Comparison of ENCODE assay signal across 16 cellular contexts in genomic region chr19:18362934-18363542, GRCh38. TPM values are rescaled to one million over a fixed set of nuclear protein-coding genes. Genes with fewer than 3 reads are reported as not detected.
DNase-seq lines count a peak whose midpoint lies in the region; ATAC-seq and TF ChIP-seq lines count a peak whose summit lies in the region.
"Had no signal": no experiment of that assay in that cellular context is flagged by ENCODE, and none has a peak within 500 bp of the region (broad histone marks: within the 10 kb centered on the region; RNA-seq: fewer than 3 reads in every experiment).

No MANE protein-coding gene starts in this region.

- no TSS peak for BruUV-seq in IMR-90 (replicated peaks; lab: Mats Ljungman, UMichigan)

- no peaks in the 10 kb centered on the region for H3K27me3 Mint-ChIP-seq in dendritic cell treated with granulocyte-macrophage colony-stimulating factor and Interleukin-4, amounts not matched to agents 40 ng/mL and 50 ng/mL, for 4 days
- H3K27me3 Mint-ChIP-seq: activated naive CD8-positive, alpha-beta T cell treated with anti-CD3 and anti-CD28 coated beads, Interleukin-2, amount 50 U/mL, for 24 hours had no signal

- peak overlapping the region; percentile 100 for H2BK120ac ChIP-seq in IMR-90 (ENCODE audit: low read depth, low read length)

- peak overlapping the region; percentile 100 for H3K4ac ChIP-seq in IMR-90 (ENCODE audit: low read depth, low read length)

- intact Hi-C loops in IMR-90 (cut with micrococcal nuclease), result no loop called here
- intact Hi-C loops in dendritic cell treated with granulocyte-macrophage colony-stimulating factor and Interleukin-4, amounts not matched to agents 40 ng/mL and 50 ng/mL, for 4 days (cut with micrococcal nuclease), result no loop called here

- peaks cover 22% of the 10 kb centered on the region for H3K36me3 ChIP-seq in IMR-90 (ENCODE audit: control insufficient read depth, insufficient read depth, low read length)
- no peaks in the 10 kb centered on the region for H3K36me3 ChIP-seq in smooth muscle cell (ENCODE audit: low read depth)

- peaks cover 76% of the 10 kb centered on the region for H3K36me3 Mint-ChIP-seq in dendritic cell treated with granulocyte-macrophage colony-stimulating factor and Interleukin-4, amounts not matched to agents 40 ng/mL and 50 ng/mL, for 4 days (ENCODE audit: low read depth)

- H3K18ac ChIP-seq in IMR-90 (ENCODE audit: low read depth, low read length), result peak overlapping the region; percentile 42

- H2BK15ac ChIP-seq in IMR-90 (ENCODE audit: low read depth, low read length), result peak overlapping the region; percentile 91; the same call in 2 of the 3 replicates

- TF ChIP-seq RAD21 in IMR-90 (IDR thresholded peaks at IDR 0.05; ENCODE audit: low read length), result no peak

- peaks cover 44% of the 10 kb centered on the region for H3K4me1 Mint-ChIP-seq in dendritic cell treated with granulocyte-macrophage colony-stimulating factor and Interleukin-4, amounts not matched to agents 40 ng/mL and 50 ng/mL, for 4 days (ENCODE audit: low read depth)
- H3K4me1 Mint-ChIP-seq: activated naive CD8-positive, alpha-beta T cell treated with anti-CD3 and anti-CD28 coated beads, Interleukin-2, amount 50 U/mL, for 24 hours had no signal

- in situ Hi-C loops in IMR-90 (cut with MboI; ENCODE audit: low sequenced_read_pairs), result no loop called here

- no peak overlapping the region for H3K4me3 Mint-ChIP-seq in dendritic cell treated with granulocyte-macrophage colony-stimulating factor and Interleukin-4, amounts not matched to agents 40 ng/mL and 50 ng/mL, for 4 days
- H3K4me3 Mint-ChIP-seq: activated naive CD8-positive, alpha-beta T cell treated with anti-CD3 and anti-CD28 coated beads, Interleukin-2, amount 50 U/mL, for 24 hours; nephron progenitor cell had no signal

- H3K27ac ChIP-seq in IMR-90 (ENCODE audit: insufficient read depth, low read length) (peak overlapping the region; percentile 96; the same call in 1 of the 2 replicates), smooth muscle cell (ENCODE audit: low read depth) (peak overlapping the region; percentile 94)

- peak overlapping the region; percentile 4; the same call in 1 of the 2 replicates for H4K5ac ChIP-seq in IMR-90 (ENCODE audit: low read depth, low read length)

- peak overlapping the region; percentile 63; the same call in 1 of the 2 replicates for H3K23ac ChIP-seq in IMR-90 (ENCODE audit: low read depth, low read length)

- H2AK5ac ChIP-seq in IMR-90 (ENCODE audit: low read depth, low read length), result peak overlapping the region; percentile 82; the same call in 1 of the 2 replicates

- peak overlapping the region; percentile 98 for H2BK20ac ChIP-seq in IMR-90 (ENCODE audit: low read depth, low read length)

- peaks cover 0 to 28% of the 10 kb centered on the region in 2 experiments; a peak in 2 of 4 replicates for H3K79me1 ChIP-seq in IMR-90 (ENCODE audit: low read depth in 1 of 2, low read length in 2 of 2)

- no peak overlapping the region for H3K9ac ChIP-seq in IMR-90 (ENCODE audit: low read depth, low read length)
- H3K9ac ChIP-seq in smooth muscle cell (ENCODE audit: low read depth), result no peak overlapping the region

- H2AK9ac ChIP-seq in IMR-90 (replicated peaks; ENCODE audit: low read depth, low read length, poor library complexity), result peak overlapping the region; percentile 13

- peak overlapping the region; percentile 100 for H4K91ac ChIP-seq in IMR-90 (ENCODE audit: insufficient read depth, low read depth, low read length)

- H3F3A ChIP-seq in smooth muscle cell (ENCODE audit: low read depth), result peaks cover 9% of the 10 kb centered on the region

- DNase-seq in IMR-90, result no peak
- no peak for DNase-seq in smooth muscle cell (lab: John Stamatoyannopoulos, UW; ENCODE audit: unreplicated experiment)
- DNase-seq in NCI-H1105 treated with DMSO at 0.1 percent for 48 hours (lab: John Stamatoyannopoulos, UW), result no peak
- no peak for DNase-seq in NCI-H1436 treated with DMSO at 0.1 percent for 48 hours (lab: John Stamatoyannopoulos, UW)
- no peak for DNase-seq in NCI-H526 treated with DMSO at 0.1 percent for 48 hours (lab: John Stamatoyannopoulos, UW)
- DNase-seq: activated CD8-positive, alpha-beta memory T cell treated with anti-CD3 and anti-CD28 coated beads, Interleukin-2, amount 50 U/mL, for 4 hours; activated naive CD8-positive, alpha-beta T cell treated with anti-CD3 and anti-CD28 coated beads, Interleukin-2, amount 50 U/mL, for 24 hours; Karpas-422; NCI-H1930; NCI-H524; nephron progenitor cell; stimulated activated naive CD4-positive, alpha-beta T cell treated with Interleukin-2 at 50 U/mL for 16 hours; T-helper 1 cell had no signal

- H4K20me1 ChIP-seq in IMR-90 (ENCODE audit: insufficient read depth, low read length), result no peaks in the 10 kb centered on the region
- no peaks in the 10 kb centered on the region for H4K20me1 ChIP-seq in smooth muscle cell (ENCODE audit: low read depth)

- H2BK5ac ChIP-seq in IMR-90 (ENCODE audit: low read depth, low read length, poor library complexity, severe bottlenecking), result peak overlapping the region; percentile 99

- H3K79me2 ChIP-seq in smooth muscle cell (ENCODE audit: low read depth), result no peaks in the 10 kb centered on the region

- no peaks in the 10 kb centered on the region for H3K9me3 Mint-ChIP-seq in dendritic cell treated with granulocyte-macrophage colony-stimulating factor and Interleukin-4, amounts not matched to agents 40 ng/mL and 50 ng/mL, for 4 days
- H3K9me3 Mint-ChIP-seq: activated naive CD8-positive, alpha-beta T cell treated with anti-CD3 and anti-CD28 coated beads, Interleukin-2, amount 50 U/mL, for 24 hours had no signal

- WGBS in IMR-90 (ENCODE audit: extremely low coverage in 2 of 2, insufficient read length in 1 of 2), 2 experiments, result 100% methylated on average over 2 of the region's 17 CpGs; no CpG with 5 or more reads in 1 of the 2 experiments
- 94% methylated on average over 17 of the region's 17 CpGs for WGBS in smooth muscle cell (ENCODE audit: low lambda C conversion rate)

- ATAC-seq in IMR-90 (ENCODE audit: low read depth), result no peak
- ATAC-seq: activated naive CD8-positive, alpha-beta T cell treated with anti-CD3 and anti-CD28 coated beads, Interleukin-2, amount 50 U/mL, for 24 hours; esophagus mucosa had no signal

- H3K4me2 ChIP-seq in IMR-90 (ENCODE audit: low read depth, low read length), result no peak overlapping the region
- H3K4me2 ChIP-seq in smooth muscle cell, result no peak overlapping the region
- H3K4me2 ChIP-seq: PC-9 had no signal

- POLR2A ChIA-PET in IMR-90 (lab: Charles Lee; ENCODE audit: unreplicated experiment), result interaction anchor here (0.5 kb wide), 1 partner anchor 23 kb away, joined by 3 read pairs; the partner anchor contains the start of gene GDF15

- peak overlapping the region; percentile 8 for H2AFZ ChIP-seq in IMR-90 (replicated peaks; ENCODE audit: low read length, poor library complexity)
- H2AFZ ChIP-seq in smooth muscle cell (ENCODE audit: low read depth), result no peak overlapping the region
- H2AFZ ChIP-seq: PC-9 had no signal

- H3K4me1 ChIP-seq in IMR-90 (ENCODE audit: control insufficient read depth, insufficient read depth, low read length) (peaks cover 10% of the 10 kb centered on the region), smooth muscle cell (ENCODE audit: low read depth) (peaks cover 12% of the 10 kb centered on the region)

- H3K14ac ChIP-seq in IMR-90 (replicated peaks; ENCODE audit: low read depth, low read length), result peak overlapping the region; percentile 49

- H3K9me1 ChIP-seq in IMR-90 (ENCODE audit: insufficient read depth, low read length), result peaks cover 9% of the 10 kb centered on the region

- H3K4me3 ChIP-seq in IMR-90 (ENCODE audit: insufficient read depth, low read depth, low read length), result no peak overlapping the region
- H3K4me3 ChIP-seq in smooth muscle cell, result no peak overlapping the region
- H3K4me3 ChIP-seq: PC-9 had no signal

- CTCF ChIA-PET in IMR-90 (lab: Yijun Ruan, JAX), result no interaction called here

- no peak for TF ChIP-seq POLR2A in IMR-90 (IDR thresholded peaks at IDR 0.05; ENCODE audit: low read depth, low read length)

- dilution Hi-C loops in IMR-90 (cut with HindIII; ENCODE audit: low sequenced_read_pairs, unreplicated experiment), result no loop called here

- H4K8ac ChIP-seq in IMR-90 (ENCODE audit: low read depth in 2 of 2, low read length in 2 of 2), result peak overlapping the region; percentile 90 to 97; a peak in 3 of 4 replicates

- peak overlapping the region; percentile 75 for H3K27ac Mint-ChIP-seq in dendritic cell treated with granulocyte-macrophage colony-stimulating factor and Interleukin-4, amounts not matched to agents 40 ng/mL and 50 ng/mL, for 4 days
- H3K27ac Mint-ChIP-seq: activated naive CD8-positive, alpha-beta T cell treated with anti-CD3 and anti-CD28 coated beads, Interleukin-2, amount 50 U/mL, for 24 hours; nephron progenitor cell had no signal

- no peaks in the 10 kb centered on the region for H3K27me3 ChIP-seq in IMR-90 (ENCODE audit: control insufficient read depth, insufficient read depth, low read length)
- no peaks in the 10 kb centered on the region for H3K27me3 ChIP-seq in smooth muscle cell (ENCODE audit: low read depth)

- H3K9me3 ChIP-seq in IMR-90 (ENCODE audit: control insufficient read depth, insufficient read depth, low read length) (no peaks in the 10 kb centered on the region), smooth muscle cell (replicated peaks; ENCODE audit: low read depth) (no peaks in the 10 kb centered on the region)

- no peak overlapping the region for H3K56ac ChIP-seq in IMR-90 (ENCODE audit: extremely low read depth, insufficient read depth, low read length)

- no peak for TF ChIP-seq CTCF in IMR-90 (conservative IDR thresholded peaks at IDR 0.05; ENCODE audit: low read depth, low read length)
- TF ChIP-seq CTCF in smooth muscle cell (IDR thresholded peaks at IDR 0.05; ENCODE audit: borderline replicate concordance, insufficient read depth, poor library complexity, severe bottlenecking), result no peak

RNA-seq across cellular contexts. Expression of gene PGPEP1, which starts 22.6 kb away (rescaled TPM):
- total RNA-seq in IMR-90 (2012; rRNA removed) (11.1 and 14.3 TPM in 2 replicates), smooth muscle cell (11.1 and 11.7 TPM in 2 replicates)
- polyA plus RNA-seq in IMR-90 (2012; rRNA removed) (11.8 and 13.3 TPM in 2 replicates), smooth muscle cell (4.5 and 8.7 TPM in 2 replicates)
- polyA plus RNA-seq in IMR-90 (2012; cell fraction: cytosol; rRNA removed), result 3.8 and 13.8 TPM in 2 replicates
- polyA plus RNA-seq in IMR-90 (2012; cell fraction: nucleus; rRNA removed; ENCODE audit: low replicate concordance), result 32.7 and 36.9 TPM in 2 replicates

RNA-seq across cellular contexts. Expression of gene GDF15, which starts 22.9 kb away (rescaled TPM):
- total RNA-seq in IMR-90 (2012; rRNA removed) (5.6 and 10.3 TPM in 2 replicates), smooth muscle cell (18.8 and 30.9 TPM in 2 replicates)
- polyA plus RNA-seq in IMR-90 (2012; rRNA removed) (43.5 and 49.8 TPM in 2 replicates), smooth muscle cell (40.4 and 42.8 TPM in 2 replicates)
- polyA plus RNA-seq in IMR-90 (2012; cell fraction: cytosol; rRNA removed), result 84.3 and 176 TPM in 2 replicates
- polyA plus RNA-seq in IMR-90 (2012; cell fraction: nucleus; rRNA removed; ENCODE audit: low replicate concordance), result 56.9 and 109 TPM in 2 replicates

RNA-seq across cellular contexts. Expression of gene LRRC25, which starts 34.4 kb away (rescaled TPM):
- total RNA-seq in IMR-90 (2012; rRNA removed), result not detected in 2 replicates
- 0.03 TPM in 1 of 2 replicates, not detected in the other for polyA plus RNA-seq in IMR-90 (2012; rRNA removed)
- polyA plus RNA-seq in IMR-90 (2012; cell fraction: cytosol; rRNA removed), result 0.08 and 0.09 TPM in 2 replicates
- polyA plus RNA-seq in IMR-90 (2012; cell fraction: nucleus; rRNA removed; ENCODE audit: low replicate concordance), result 0.08 TPM in 1 of 2 replicates, not detected in the other
- total RNA-seq in smooth muscle cell, result 0.67 TPM in 1 of 2 replicates, not detected in the other
- polyA plus RNA-seq in smooth muscle cell, result 0.34 TPM in 1 of 2 replicates, not detected in the other
- total RNA-seq: PC-9 had no signal

RNA-seq across cellular contexts. Expression of gene LSM4, which starts 40.2 kb away (rescaled TPM):
- total RNA-seq in IMR-90 (2012; rRNA removed), result 44.8 and 88.0 TPM in 2 replicates
- polyA plus RNA-seq in IMR-90 (2012; rRNA removed), result 118 and 157 TPM in 2 replicates
- 210 and 274 TPM in 2 replicates for polyA plus RNA-seq in IMR-90 (2012; cell fraction: cytosol; rRNA removed)
- 65.4 and 112 TPM in 2 replicates for polyA plus RNA-seq in IMR-90 (2012; cell fraction: nucleus; rRNA removed; ENCODE audit: low replicate concordance)
- total RNA-seq in smooth muscle cell, result 116 and 121 TPM in 2 replicates
- 156 and 177 TPM in 2 replicates for polyA plus RNA-seq in smooth muscle cell

RNA-seq across cellular contexts. Expression of gene SSBP4, which starts 56.2 kb away (rescaled TPM):
- 13.3 and 14.9 TPM in 2 replicates for total RNA-seq in IMR-90 (2012; rRNA removed)
- 39.7 and 48.1 TPM in 2 replicates for polyA plus RNA-seq in IMR-90 (2012; rRNA removed)
- polyA plus RNA-seq in IMR-90 (2012; cell fraction: cytosol; rRNA removed), result 36.0 and 75.3 TPM in 2 replicates
- 110 and 323 TPM in 2 replicates for polyA plus RNA-seq in IMR-90 (2012; cell fraction: nucleus; rRNA removed; ENCODE audit: low replicate concordance)
- 36.0 and 44.1 TPM in 2 replicates for total RNA-seq in smooth muscle cell
- 124 and 133 TPM in 2 replicates for polyA plus RNA-seq in smooth muscle cell
